ENCODE assay signal across 1 cellular context in genomic region chr2:200203381-200203827, GRCh38.
A peak's percentile ranks its signal among the peaks of the same experiment; 100 is the strongest.
TF ChIP-seq lines count a peak whose summit lies in the region.

No MANE protein-coding gene starts in this region.

TF ChIP-seq in GM23338, 12 proteins besides CTCF, POLR2A, EP300 and RAD21 (continued from another document):
- TF ChIP-seq ZNF462 (CRISPR knock-in tag; IDR thresholded peaks at IDR 0.05) (peak; percentile 96), EZH2phosphoT487 (IDR thresholded peaks at IDR 0.05; ENCODE audit: unreplicated experiment) (no peak), REST (IDR thresholded peaks at IDR 0.05; ENCODE audit: unreplicated experiment) (no peak), CREB1 (CRISPR knock-in tag; IDR thresholded peaks at IDR 0.05; ENCODE audit: low read depth) (peak; percentile 52; the same call in 1 of the 2 replicates), ZNF114 (CRISPR knock-in tag; IDR thresholded peaks at IDR 0.05) (no peak), JUNB (IDR thresholded peaks at IDR 0.05; ENCODE audit: unreplicated experiment) (no peak), POLR2AphosphoS5 (IDR thresholded peaks at IDR 0.05; ENCODE audit: low read depth) (peak; percentile 44), STAT1 (IDR thresholded peaks at IDR 0.05; ENCODE audit: unreplicated experiment) (no peak), EZH2 (IDR thresholded peaks at IDR 0.05; ENCODE audit: low read depth, unreplicated experiment) (no peak)
TF ChIP-seq in GM23338: peak in this region for 5.
